ENCODE assay signal across 21 cellular contexts in genomic region chr17:5708344-5708743, GRCh38.
DNase-seq lines count a peak whose midpoint lies in the region; ATAC-seq, FAIRE-seq and TF ChIP-seq lines count a peak whose summit lies in the region.
"Had no signal": no experiment of that assay in that cellular context is flagged by ENCODE, and none has a peak within 500 bp of the region (broad histone marks: within the 10 kb centered on the region; RNA-seq: fewer than 3 reads in every experiment).

No MANE protein-coding gene starts in this region.

- POLR2A ChIA-PET in HEK293 (lab: Yijun Ruan, JAX), result no interaction called here
- POLR2A ChIA-PET in K562 (lab: Yijun Ruan, JAX), result no interaction called here

- intact Hi-C loops in K562 (cut with micrococcal nuclease), result no loop called here

- TF ChIP-seq POLR2A in K562 (conservative IDR thresholded peaks at IDR 0.05), result no peak

- no peak for TF ChIP-seq CTCF in HEK293 (tag by site-specific recombination; IDR thresholded peaks at IDR 0.05)
- no peak for TF ChIP-seq CTCF in K562 (IDR thresholded peaks at IDR 0.05 in 2 of 3, conservative IDR thresholded peaks at IDR 0.05 in 1 of 3; ENCODE audit: insufficient read depth in 2 of 3, low read depth in 1 of 3, low read length in 3 of 3)
- no peak for TF ChIP-seq CTCF in osteocyte (IDR thresholded peaks at IDR 0.05)

- CTCF ChIA-PET in HEK293 (lab: Yijun Ruan, JAX), result interaction anchor here (0.6 to 6.0 kb wide), 5 partner anchors 9 to 1296 kb away, joined by 3 to 51 read pairs (median 3); no protein-coding TSS in a partner anchor
- CTCF ChIA-PET in K562 (lab: Yijun Ruan, JAX; ENCODE audit: low intra/inter-chr PET ratio), result no interaction called here

- H3K27me3 Mint-ChIP-seq in osteocyte (ENCODE audit: unreplicated experiment), result peaks cover 18% of the 10 kb centered on the region

- ATAC-seq in K562, result no peak
- ATAC-seq: CD8-positive, alpha-beta T cell had no signal

- in situ Hi-C loops in K562 (cut with MboI), result loop anchor here (25.0 kb wide), 1 partner anchor 704 kb away; no protein-coding TSS in a partner anchor
- in situ Hi-C loops in ACHN (cut with HindIII; ENCODE audit: low pct_ligation_motif_present, low pct_unique_long_range_greater_than_20kb, low sequenced_read_pairs), result no loop called here

- H3K36me3 ChIP-seq in HEK293 (ENCODE audit: control insufficient read depth in 2 of 2, insufficient read depth in 1 of 2, low read length in 2 of 2) (no peaks in the 10 kb centered on the region), K562 (ENCODE audit: control insufficient read depth, insufficient read depth, low read length) (no peaks in the 10 kb centered on the region)
- H3K36me3 ChIP-seq: BLaER1 treated with 17β-estradiol and CSF1 and Interleukin-3, amounts not matched to agents 10 nM and 100 nM had no signal

- no peak overlapping the region for H3K9ac ChIP-seq in K562 (ENCODE audit: insufficient read depth in 1 of 2, low read depth in 2 of 2, low read length in 2 of 2)
- H3K9ac ChIP-seq: BLaER1 treated with 17β-estradiol and CSF1 and Interleukin-3, amounts not matched to agents 10 nM and 100 nM had no signal

- FAIRE-seq in K562 (lab: Jason Lieb, UNC), result no peak
- FAIRE-seq: A204.1, D721Med, G401.6, GM12891, GM19239 had no signal

- H3K4me3 ChIP-seq in HEK293 (ENCODE audit: low read depth, low read length) (no peak overlapping the region), K562 (no peak overlapping the region)
- H3K4me3 ChIP-seq: BLaER1 treated with 17β-estradiol and CSF1 and Interleukin-3, amounts not matched to agents 10 nM and 100 nM had no signal

- no peaks in the 10 kb centered on the region for H4K20me1 ChIP-seq in K562 (replicated peaks; ENCODE audit: control insufficient read depth, insufficient read depth, low read length)
- H4K20me1 ChIP-seq: BLaER1 treated with 17β-estradiol and CSF1 and Interleukin-3, amounts not matched to agents 10 nM and 100 nM had no signal

- no peak overlapping the region for H3K27ac Mint-ChIP-seq in osteocyte (ENCODE audit: unreplicated experiment)
- H3K27ac Mint-ChIP-seq: B cell; CD4-positive, alpha-beta T cell; CD8-positive, alpha-beta T cell had no signal

- H3K4me1 ChIP-seq in HEK293 (ENCODE audit: control insufficient read depth, insufficient read depth, low read length), result no peaks in the 10 kb centered on the region
- no peaks in the 10 kb centered on the region; a peak in 1 of 5 replicates for H3K4me1 ChIP-seq in K562 (replicated peaks in 1 of 2; ENCODE audit: control insufficient read depth in 2 of 2, insufficient read depth in 2 of 2, low read length in 2 of 2)
- H3K4me1 ChIP-seq: Caco-2 had no signal

- H3K27ac ChIP-seq in HEK293 (ENCODE audit: extremely low read depth, low read depth, low read length), result no peak overlapping the region
- no peak overlapping the region for H3K27ac ChIP-seq in K562 (ENCODE audit: extremely low read depth, low read depth, low read length)
- H3K27ac ChIP-seq: BLaER1 treated with 17β-estradiol and CSF1 and Interleukin-3, amounts not matched to agents 10 nM and 100 nM; C4-2B had no signal

- H3K9me1 ChIP-seq in K562 (ENCODE audit: control insufficient read depth, insufficient read depth, low read length), result no peaks in the 10 kb centered on the region

- no peak overlapping the region for H2AFZ ChIP-seq in K562 (ENCODE audit: low read depth, low read length)

- no peaks in the 10 kb centered on the region for H3K36me3 Mint-ChIP-seq in osteocyte (ENCODE audit: unreplicated experiment)
- H3K36me3 Mint-ChIP-seq: CD8-positive, alpha-beta T cell had no signal

- H3K4me2 ChIP-seq in K562 (ENCODE audit: insufficient read depth, low read length), result no peak overlapping the region
- H3K4me2 ChIP-seq: BLaER1 treated with 17β-estradiol and CSF1 and Interleukin-3, amounts not matched to agents 10 nM and 100 nM had no signal

- no TSS peak for BruUV-seq in K562 (replicated peaks; lab: Mats Ljungman, UMichigan)

- H3K27me3 ChIP-seq in K562 (ENCODE audit: control insufficient read depth in 2 of 2, insufficient read depth in 2 of 2, low read length in 2 of 2), result no peaks in the 10 kb centered on the region; a peak in 1 of 5 replicates

- DNase-seq in K562 (ENCODE audit: extremely low read depth in 1 of 4, low spot score in 3 of 4), result no peak
- DNase-seq in osteocyte (ENCODE audit: extremely low spot score, unreplicated experiment), result peak; percentile 11
- DNase-seq in ACHN, result no peak
- no peak for DNase-seq in NCI-H1092 treated with DMSO at 0.1 percent for 48 hours (lab: John Stamatoyannopoulos, UW)
- DNase-seq: 8988T; AML-193; Caco-2; Calu3; CD4-positive, alpha-beta T cell; CD8-positive, alpha-beta T cell; DMS79 treated with DMSO at 0.1 percent for 48 hours; GF-D8 had no signal

- no peaks in the 10 kb centered on the region for H3K9me3 Mint-ChIP-seq in osteocyte (ENCODE audit: unreplicated experiment)
- H3K9me3 Mint-ChIP-seq: CD4-positive, alpha-beta T cell; CD8-positive, alpha-beta T cell had no signal

- no peak overlapping the region for H3K4me3 Mint-ChIP-seq in osteocyte (ENCODE audit: unreplicated experiment)
- H3K4me3 Mint-ChIP-seq: B cell; CD4-positive, alpha-beta T cell; CD8-positive, alpha-beta T cell had no signal

- H3K9me3 ChIP-seq in HEK293 (ENCODE audit: control insufficient read depth, insufficient read depth, low read depth, low read length), result no peaks in the 10 kb centered on the region
- no peaks in the 10 kb centered on the region for H3K9me3 ChIP-seq in K562 (replicated peaks; ENCODE audit: control insufficient read depth, insufficient read depth, low read depth, low read length)
- H3K9me3 ChIP-seq: Caco-2 had no signal

- TF ChIP-seq RAD21 in K562 (CRISPR knock-in tag; conservative IDR thresholded peaks at IDR 0.05 in 1 of 2, IDR thresholded peaks at IDR 0.05 in 1 of 2), result no peak

- H3K4me1 Mint-ChIP-seq in osteocyte (ENCODE audit: unreplicated experiment), result no peaks in the 10 kb centered on the region
- H3K4me1 Mint-ChIP-seq: B cell had no signal

- no peaks in the 10 kb centered on the region for H3K79me2 ChIP-seq in K562 (ENCODE audit: control insufficient read depth, insufficient read depth, low read length)

- no peak for TF ChIP-seq EP300 in K562 (IDR thresholded peaks at IDR 0.05; ENCODE audit: low read length)

TF ChIP-seq in HEK293, 187 proteins besides CTCF, POLR2A, EP300 and RAD21:
- TF ChIP-seq, protein P1, sequence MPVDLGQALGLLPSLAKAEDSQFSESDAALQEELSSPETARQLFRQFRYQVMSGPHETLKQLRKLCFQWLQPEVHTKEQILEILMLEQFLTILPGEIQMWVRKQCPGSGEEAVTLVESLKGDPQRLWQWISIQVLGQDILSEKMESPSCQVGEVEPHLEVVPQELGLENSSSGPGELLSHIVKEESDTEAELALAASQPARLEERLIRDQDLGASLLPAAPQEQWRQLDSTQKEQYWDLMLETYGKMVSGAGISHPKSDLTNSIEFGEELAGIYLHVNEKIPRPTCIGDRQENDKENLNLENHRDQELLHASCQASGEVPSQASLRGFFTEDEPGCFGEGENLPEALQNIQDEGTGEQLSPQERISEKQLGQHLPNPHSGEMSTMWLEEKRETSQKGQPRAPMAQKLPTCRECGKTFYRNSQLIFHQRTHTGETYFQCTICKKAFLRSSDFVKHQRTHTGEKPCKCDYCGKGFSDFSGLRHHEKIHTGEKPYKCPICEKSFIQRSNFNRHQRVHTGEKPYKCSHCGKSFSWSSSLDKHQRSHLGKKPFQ (tag by site-specific recombination; IDR thresholded peaks at IDR 0.05), result no peak
- peak; percentile 55; the same call in 1 of the 2 replicates for TF ChIP-seq ZNF146 (tag by site-specific recombination; IDR thresholded peaks at IDR 0.05)
- peak; percentile 60; the same call in 1 of the 2 replicates for TF ChIP-seq RBAK (tag by site-specific recombination; IDR thresholded peaks at IDR 0.05)
- TF ChIP-seq ZNF548 (tag by site-specific recombination; IDR thresholded peaks at IDR 0.05), result no peak
- no peak for TF ChIP-seq KLF9 (tag by site-specific recombination; IDR thresholded peaks at IDR 0.05; ENCODE audit: low read depth)
- TF ChIP-seq ZNF473 (tag by site-specific recombination; IDR thresholded peaks at IDR 0.05), result no peak

TF ChIP-seq in K562, 482 proteins besides CTCF, POLR2A, EP300 and RAD21:
- no peak for TF ChIP-seq CC2D1A (IDR thresholded peaks at IDR 0.05)
- TF ChIP-seq HNRNPH1 (optimal IDR thresholded peaks at IDR 0.05; ENCODE audit: low read depth, low read length), result no peak
- TF ChIP-seq RBM25 (IDR thresholded peaks at IDR 0.05; ENCODE audit: low read depth, low read length, severe bottlenecking), result peak; percentile 60
- no peak for TF ChIP-seq SRSF3 (IDR thresholded peaks at IDR 0.05; ENCODE audit: insufficient read depth, low read length)

Comparison
In these comparisons a context has a peak if more than half of its experiments do, and no peak if none do; other contexts are left out.
1. Of the 44 proteins assayed by ChIP-seq in both K562 and HEK293: peak only in K562: none; only in HEK293: ZNF146; in both: none; in neither: 43.